Comparison of ENCODE assay signal across 1 cellular context in genomic region chr2:9215680-9216079, GRCh38.
TF ChIP-seq lines count a peak whose summit lies in the region.

No MANE protein-coding gene starts in this region.

TF ChIP-seq in IMR-90, 13 proteins besides CTCF, POLR2A, EP300 and RAD21 (continued from another document):
- TF ChIP-seq, protein P1, sequence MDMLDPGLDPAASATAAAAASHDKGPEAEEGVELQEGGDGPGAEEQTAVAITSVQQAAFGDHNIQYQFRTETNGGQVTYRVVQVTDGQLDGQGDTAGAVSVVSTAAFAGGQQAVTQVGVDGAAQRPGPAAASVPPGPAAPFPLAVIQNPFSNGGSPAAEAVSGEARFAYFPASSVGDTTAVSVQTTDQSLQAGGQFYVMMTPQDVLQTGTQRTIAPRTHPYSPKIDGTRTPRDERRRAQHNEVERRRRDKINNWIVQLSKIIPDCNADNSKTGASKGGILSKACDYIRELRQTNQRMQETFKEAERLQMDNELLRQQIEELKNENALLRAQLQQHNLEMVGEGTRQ (IDR thresholded peaks at IDR 0.05; ENCODE audit: low read depth, low read length), result no peak
- TF ChIP-seq FOS (IDR thresholded peaks at IDR 0.05; ENCODE audit: low read depth, low read length) (no peak), CEBPB (IDR thresholded peaks at IDR 0.05; ENCODE audit: low read depth, low read length) (no peak), SMC3 (IDR thresholded peaks at IDR 0.05; ENCODE audit: low read depth, low read length) (no peak), RFX5 (IDR thresholded peaks at IDR 0.05; ENCODE audit: low read depth, low read length) (no peak)
TF ChIP-seq in IMR-90: peak in this region for 0.
